Comparison of ENCODE assay signal across 23 cellular contexts in genomic region chr2:160467086-160467485, GRCh38.
"Had no signal": no experiment of that assay in that cellular context is flagged by ENCODE, and none has a peak within 500 bp of the region (broad histone marks: within the 10 kb centered on the region; RNA-seq: fewer than 3 reads in every experiment).

No MANE protein-coding gene starts in this region.

- H3K27ac ChIP-seq: dorsolateral prefrontal cortex, hepatocyte, psoas muscle, right lobe of liver, spleen, thoracic aorta, transverse colon had no signal

- H3K27ac Mint-ChIP-seq: nephron progenitor cell; stimulated activated naive B cell treated with anti-CD40 and anti-IgM and Interleukin-4, amounts not matched to agents 10 μg/mL and 1 μg/mL and 100 μg/mL, for 72 hours had no signal

- H2AFZ ChIP-seq: hepatocyte had no signal

- H3K4me3 Mint-ChIP-seq: nephron progenitor cell; stimulated activated naive B cell treated with anti-CD40 and anti-IgM and Interleukin-4, amounts not matched to agents 10 μg/mL and 1 μg/mL and 100 μg/mL, for 72 hours; stimulated activated naive CD8-positive, alpha-beta T cell treated with anti-CD3 and anti-CD28 coated beads, Interleukin-15, amount 100 ng/mL, for 72 hours had no signal

- H3K27me3 Mint-ChIP-seq: stimulated activated naive CD8-positive, alpha-beta T cell treated with anti-CD3 and anti-CD28 coated beads, Interleukin-15, amount 100 ng/mL, for 72 hours had no signal

- H3K9me3 Mint-ChIP-seq: nephron progenitor cell; stimulated activated naive B cell treated with anti-CD40 and anti-IgM and Interleukin-4, amounts not matched to agents 10 μg/mL and 1 μg/mL and 100 μg/mL, for 72 hours; stimulated activated naive CD8-positive, alpha-beta T cell treated with anti-CD3 and anti-CD28 coated beads, Interleukin-15, amount 100 ng/mL, for 72 hours had no signal

- H3K27me3 ChIP-seq: dorsolateral prefrontal cortex, hepatocyte, right lobe of liver, spleen, transverse colon had no signal

- H3K4me2 ChIP-seq: hepatocyte had no signal

- H3K36me3 ChIP-seq: right lobe of liver, spleen, thoracic aorta, transverse colon had no signal

- H3K4me1 Mint-ChIP-seq: stimulated activated naive B cell treated with anti-CD40 and anti-IgM and Interleukin-4, amounts not matched to agents 10 μg/mL and 1 μg/mL and 100 μg/mL, for 72 hours had no signal

- DNase-seq: cortex of kidney; dorsolateral prefrontal cortex; effector CD8-positive, alpha-beta T cell; foreskin melanocyte; head of caudate nucleus; left colon; left ventricle myocardium superior; mesenchymal stem cell; midbrain; nephron progenitor cell; psoas muscle; retina; right lobe of liver; spleen; stimulated activated CD4-positive, alpha-beta T cell treated with anti-CD3 and anti-CD28 coated beads, Interleukin-15, amount 100 ng/mL, for 24 hours; stimulated activated CD4-positive, alpha-beta T cell treated with anti-CD3 and anti-CD28 coated beads, Interleukin-1b, Interleukin-23, amount 100 ng/mL, for 48 hours; stimulated activated CD4-positive, alpha-beta T cell treated with anti-CD3 and anti-CD28 coated beads, Interleukin-4, amount 100 ng/mL, for 24 hours; stimulated activated naive B cell treated with anti-CD40 and anti-IgM and Interleukin-4, amounts not matched to agents 10 μg/mL and 1 μg/mL and 100 μg/mL, for 72 hours; stimulated activated naive CD8-positive, alpha-beta T cell treated with anti-CD3 and anti-CD28 coated beads, Interleukin-15, amount 100 ng/mL, for 72 hours; transverse colon had no signal

- H3K4me3 ChIP-seq: dorsolateral prefrontal cortex, hepatocyte, lung, psoas muscle, right lobe of liver, spleen, thoracic aorta, transverse colon had no signal

- H3K36me3 Mint-ChIP-seq: stimulated activated naive B cell treated with anti-CD40 and anti-IgM and Interleukin-4, amounts not matched to agents 10 μg/mL and 1 μg/mL and 100 μg/mL, for 72 hours had no signal

- H3K9me3 ChIP-seq: psoas muscle, right lobe of liver, spleen, thoracic aorta, transverse colon had no signal

- H3K4me1 ChIP-seq: right lobe of liver had no signal

- ATAC-seq: left colon; left ventricle myocardium superior; psoas muscle; right lobe of liver; stimulated activated naive B cell treated with anti-CD40 and anti-IgM and Interleukin-4, amounts not matched to agents 10 μg/mL and 1 μg/mL and 100 μg/mL, for 72 hours; stimulated activated naive CD8-positive, alpha-beta T cell treated with anti-CD3 and anti-CD28 coated beads, Interleukin-15, amount 100 ng/mL, for 72 hours had no signal
